Comparison of ENCODE assay signal across 9 cellular contexts in genomic region chr6:83884523-83884922, GRCh38. TPM values are rescaled to one million over a fixed set of nuclear protein-coding genes. Genes with fewer than 3 reads are reported as not detected.
DNase-seq lines count a peak whose midpoint lies in the region; ATAC-seq and TF ChIP-seq lines count a peak whose summit lies in the region.
"Had no signal": no experiment of that assay in that cellular context is flagged by ENCODE, and none has a peak within 500 bp of the region (broad histone marks: within the 10 kb centered on the region; RNA-seq: fewer than 3 reads in every experiment).

No MANE protein-coding gene starts in this region.

- H3K27me3 ChIP-seq in lung (ENCODE audit: control insufficient read depth, insufficient read depth): no peaks in the 10 kb centered on the region
- H3K27me3 ChIP-seq: BLaER1 had no signal

- no peaks in the 10 kb centered on the region for H3K36me3 ChIP-seq in lung (ENCODE audit: control insufficient read depth in 2 of 2, insufficient read depth in 2 of 2, low read length in 2 of 2)
- H3K36me3 ChIP-seq: BLaER1 had no signal

- WGBS in lung, 2 donors: 3 to 6% methylated on average over 4 of the region's 4 CpGs

- TF ChIP-seq CTCF in lung (IDR thresholded peaks at IDR 0.05; ENCODE audit: control extremely low read depth, extremely low read depth): peak; percentile 73

- no peak overlapping the region for H3K27ac ChIP-seq in lung (ENCODE audit: low read depth in 1 of 2, low read length in 1 of 2)
- H3K27ac ChIP-seq: BLaER1 had no signal

- DNase-seq in NCI-H187 treated with DMSO at 0.1 percent for 48 hours (lab: John Stamatoyannopoulos, UW) (peak; percentile 41), NCI-H187 (lab: John Stamatoyannopoulos, UW) (no peak), NCI-H748 treated with DMSO at 0.1 percent for 48 hours (lab: John Stamatoyannopoulos, UW) (peak; percentile 51), lung (ENCODE audit: low spot score) (no peak)
- peak; percentile 27 for DNase-seq in central memory CD4-positive, alpha-beta T cell

- no peak overlapping the region for H3K4me3 ChIP-seq in lung
- H3K4me3 ChIP-seq: BLaER1 had no signal

- ATAC-seq in GM21423 (IDR thresholded peaks at IDR 0.05; ENCODE audit: unreplicated experiment): peak; percentile 89
- ATAC-seq in HG03565 (IDR thresholded peaks at IDR 0.05; ENCODE audit: unreplicated experiment): peak; percentile 86
- peak; percentile 69 for ATAC-seq in lung (ENCODE audit: insufficient read depth, low FRiP score)
- no peak for ATAC-seq in GM19397 (IDR thresholded peaks at IDR 0.05; ENCODE audit: unreplicated experiment)

- H3K9me3 ChIP-seq in lung (ENCODE audit: control insufficient read depth in 2 of 2, insufficient read depth in 1 of 2, low read length in 1 of 2): no peaks in the 10 kb centered on the region

- peaks cover 0 to 3% of the 10 kb centered on the region in 2 donors for H3K4me1 ChIP-seq in lung (ENCODE audit: control insufficient read depth in 2 of 2, insufficient read depth in 2 of 2, low read length in 2 of 2)
- H3K4me1 ChIP-seq: BLaER1 had no signal

RNA-seq across cellular contexts. Expression of gene CYB5R4, which starts 25.0 kb away (rescaled TPM):
- total RNA-seq in lung: 10 to 100 TPM; 19.9 to 29.9 TPM
- polyA plus RNA-seq in lung: 10 to 100 TPM in 1 of 2 donors, 1 to 10 TPM in 1; 4.6 to 41.4 TPM

RNA-seq across cellular contexts. Expression of gene RIPPLY2, which starts 31.4 kb away (rescaled TPM):
- not detected for total RNA-seq in lung
- polyA plus RNA-seq in lung: under 1 TPM; 0.05 to 0.24 TPM

Comparison
In these comparisons a context has a peak if more than half of its experiments do, and no peak if none do; other contexts are left out.
1. DNase-seq: peak in NCI-H187 treated with DMSO at 0.1 percent for 48 hours (single experiment), NCI-H748 treated with DMSO at 0.1 percent for 48 hours (single experiment) and central memory CD4-positive, alpha-beta T cell (single experiment); none in NCI-H187 (0 of 2) and lung (single experiment).